19 cellular contexts compared by ENCODE assay signal in the genomic region with DNA sequence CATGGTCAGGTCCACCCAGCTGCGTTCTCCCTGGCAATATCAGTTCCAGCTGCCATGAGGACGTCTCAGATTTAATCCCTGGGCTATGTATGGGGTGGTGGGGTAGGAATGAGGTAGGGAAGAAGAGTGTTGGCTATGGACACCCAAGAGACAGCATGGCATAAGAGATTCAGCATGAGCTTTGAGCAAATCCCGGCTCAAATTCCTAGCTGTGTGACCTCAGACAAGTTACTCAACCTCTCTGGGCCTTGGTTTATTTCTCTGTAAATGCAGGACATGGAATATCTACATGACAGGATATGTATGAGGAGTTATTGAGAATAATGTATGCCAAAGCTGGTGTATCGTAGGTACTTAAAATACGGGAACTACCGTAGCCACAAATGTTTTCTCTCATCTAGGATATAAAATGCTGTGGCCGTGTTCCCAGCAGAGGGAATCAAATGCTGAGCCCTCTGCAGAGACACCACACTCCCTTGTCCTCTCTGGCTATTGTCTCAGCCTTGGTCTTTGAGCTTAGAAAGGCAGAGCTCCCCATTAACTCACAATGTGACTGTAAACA. TPM values are rescaled to one million over a fixed set of nuclear protein-coding genes. Genes with fewer than 3 reads are reported as not detected.
"Had no signal": no experiment of that assay in that cellular context is flagged by ENCODE, and none has a peak within 500 bp of the region (broad histone marks: within the 10 kb centered on the region; RNA-seq: fewer than 3 reads in every experiment).

No MANE protein-coding gene starts in this region.

- H3K9me3 Mint-ChIP-seq: neural crest cell; stimulated activated naive B cell treated with anti-CD40 and anti-IgM and Interleukin-4, amounts not matched to agents 10 μg/mL and 1 μg/mL and 100 μg/mL, for 72 hours had no signal

- H3K9me3 ChIP-seq: adrenal gland, colonic mucosa, pancreas, tibial nerve had no signal

- H3K27me3 ChIP-seq: pancreas had no signal

- DNase-seq: activated CD4-positive, alpha-beta T cell treated with anti-CD3 and anti-CD28 coated beads for 1 hour; activated CD4-positive, alpha-beta T cell treated with anti-CD3 and anti-CD28 coated beads, Interleukin-2, amount 50 U/mL, for 4 hours; activated naive CD4-positive, alpha-beta T cell treated with anti-CD3 and anti-CD28 coated beads, Interleukin-2, amount 50 U/mL, for 16 hours; activated T-cell treated with anti-CD3 and anti-CD28 coated beads for 4 hours; adrenal gland; central memory CD4-positive, alpha-beta T cell; colonic mucosa; hippocampal formation; kidney glomerular epithelial cell; pancreas; stimulated activated CD4-positive, alpha-beta T cell treated with anti-CD3 and anti-CD28 coated beads, Interleukin-2, amount 100 ng/mL, for 48 hours; stimulated activated naive B cell treated with anti-CD40 and anti-IgM and Interleukin-4, amounts not matched to agents 10 μg/mL and 1 μg/mL and 100 μg/mL, for 72 hours had no signal

- H3K36me3 Mint-ChIP-seq: stimulated activated naive B cell treated with anti-CD40 and anti-IgM and Interleukin-4, amounts not matched to agents 10 μg/mL and 1 μg/mL and 100 μg/mL, for 72 hours had no signal

- ATAC-seq: esophagus mucosa; pancreas; SK-N-SH treated with all-trans-retinoic acid at 6 μM for 48 hours; stimulated activated naive B cell treated with anti-CD40 and anti-IgM and Interleukin-4, amounts not matched to agents 10 μg/mL and 1 μg/mL and 100 μg/mL, for 72 hours had no signal

- H3K27ac Mint-ChIP-seq: stimulated activated naive B cell treated with anti-CD40 and anti-IgM and Interleukin-4, amounts not matched to agents 10 μg/mL and 1 μg/mL and 100 μg/mL, for 72 hours had no signal

- H3K4me1 ChIP-seq: adrenal gland, colonic mucosa, pancreas, tibial nerve had no signal

- H3K4me3 Mint-ChIP-seq: neural crest cell; stimulated activated naive B cell treated with anti-CD40 and anti-IgM and Interleukin-4, amounts not matched to agents 10 μg/mL and 1 μg/mL and 100 μg/mL, for 72 hours had no signal

- H3K36me3 ChIP-seq: adrenal gland, colonic mucosa, pancreas, tibial nerve had no signal

- H3K4me3 ChIP-seq: adrenal gland, colonic mucosa, pancreas, tibial nerve had no signal

- H3K27ac ChIP-seq: adrenal gland, colonic mucosa, pancreas, tibial nerve had no signal

RNA-seq across cellular contexts. Expression of a gene that starts 17.8 kb away (rescaled TPM):
- total RNA-seq: adrenal gland, colonic mucosa, esophagus mucosa, liver, mesenteric fat pad, pancreas, subcutaneous adipose tissue, tibial nerve had no signal
- polyA plus RNA-seq: adrenal gland, liver had no signal
